In the genomic region with DNA sequence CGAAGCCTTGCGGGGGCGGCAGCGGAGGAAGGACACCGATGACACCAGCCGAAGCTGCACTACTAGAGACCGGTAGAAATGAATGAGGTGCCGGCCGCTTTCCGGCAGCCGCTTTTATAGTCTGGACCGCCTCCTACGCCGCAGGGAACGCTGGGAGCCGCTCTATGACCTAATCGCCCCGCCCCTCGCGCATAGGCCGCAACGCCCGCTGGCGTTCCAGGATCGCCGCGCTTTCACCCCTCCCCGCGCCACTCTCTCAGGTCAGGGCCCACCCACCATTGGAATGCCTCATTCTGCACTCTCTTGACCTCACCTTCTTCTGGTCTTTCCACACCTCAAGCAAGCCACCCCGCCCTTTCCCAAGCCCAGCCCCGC, we compare ENCODE assay signal across 8 cellular contexts. TPM values are rescaled to one million over a fixed set of nuclear protein-coding genes. Genes with fewer than 3 reads are reported as not detected.
DNase-seq lines count a peak whose midpoint lies in the region; ATAC-seq and TF ChIP-seq lines count a peak whose summit lies in the region.

Gene DDX5, minus strand, starts transcription at position 89 of the 375 bp plus-strand sequence. CDS start 170 bp downstream, outside the sequence.

- H3K4me3 ChIP-seq in GM12875 (ENCODE audit: low read depth, low read length) (peak within 1 kb of the TSS; percentile 80), heart right ventricle (peak within 1 kb of the TSS; percentile 72 to 99 (median 91))

- intact Hi-C loops in heart right ventricle (cut with DNase I) (loop anchor here in 4 of 10 donors (1.0 to 10.0 kb wide), 3 partner anchors 9 to 681 kb away; partner anchors contain the start of genes FTSJ3 (in 1 of the 4), POLG2 (in 1 of the 4) and PSMC5 (in 1 of the 4)), posterior cingulate gyrus (cut with DNase I) (loop anchor here (5.0 kb wide), 1 partner anchor 156 kb away; the partner anchor contains the start of gene SMURF2)

- 0 to 1% (median 0%) methylated on average over 31 of the region's 31 CpGs for WGBS in adipose tissue, 3 donors
- WGBS in heart right ventricle, 2 donors: 0 to 1% methylated on average over 31 of the region's 31 CpGs

- H3K4me3 Mint-ChIP-seq in type B pancreatic cell: peak within 1 kb of the TSS; percentile 98

- peak within 1 kb of the TSS; percentile 100 for H3K27ac Mint-ChIP-seq in type B pancreatic cell

- H3K36me3 ChIP-seq in heart right ventricle: peaks cover 0 to 65% (median 45%) of the 10 kb centered on the region in 9 donors

- H3K27me3 ChIP-seq in heart right ventricle: no peaks in the 10 kb centered on the region

- H3K4me1 ChIP-seq in heart right ventricle: peaks cover 8 to 67% (median 58%) of the 10 kb centered on the region in 9 donors

- no peak for TF ChIP-seq CTCF in GM12875 (IDR thresholded peaks at IDR 0.05; ENCODE audit: borderline replicate concordance, insufficient read depth, low read depth, low read length)
- TF ChIP-seq CTCF in heart right ventricle (IDR thresholded peaks at IDR 0.05): no peak
- TF ChIP-seq CTCF in type B pancreatic cell (conservative IDR thresholded peaks at IDR 0.05): no peak

- peak; percentile 93 for DNase-seq in NCI-H146 treated with DMSO at 0.1 percent for 48 hours (lab: John Stamatoyannopoulos, UW; ENCODE audit: unreplicated experiment)
- DNase-seq in T-helper 1 cell: peak in 4 of 5 donors; percentile 92 to 97 (median 96)
- DNase-seq in heart right ventricle: peak; percentile 97 to 98
- DNase-seq in posterior cingulate gyrus: peak; percentile 94 to 99 (median 95)
- DNase-seq in type B pancreatic cell (ENCODE audit: extremely low spot score, unreplicated experiment): peak; percentile 98

- no peaks in the 10 kb centered on the region for H3K9me3 ChIP-seq in heart right ventricle

- H3K9me3 Mint-ChIP-seq in type B pancreatic cell: no peaks in the 10 kb centered on the region

- peaks cover 30% of the 10 kb centered on the region for H3K4me1 Mint-ChIP-seq in type B pancreatic cell (ENCODE audit: unreplicated experiment)

- peak within 1 kb of the TSS; percentile 100 for H3K27ac ChIP-seq in adipose tissue (ENCODE audit: low read depth, low read length)
- peak within 1 kb of the TSS; percentile 86 to 100 (median 99) for H3K27ac ChIP-seq in heart right ventricle

- H3K36me3 Mint-ChIP-seq in type B pancreatic cell: peaks cover 63% of the 10 kb centered on the region

- ATAC-seq in HG02798 (IDR thresholded peaks at IDR 0.05; ENCODE audit: poor library complexity, unreplicated experiment) (peak; percentile 66), heart right ventricle (peak; percentile 82 to 92 (median 88))

- peaks cover 12% of the 10 kb centered on the region for H3K27me3 Mint-ChIP-seq in type B pancreatic cell

RNA-seq across cellular contexts. Expression of gene DDX5, which starts in this region (rescaled TPM):
- 100 to 1,000 TPM; 162 to 684 (median 514) TPM for polyA plus RNA-seq in adipose tissue
- total RNA-seq in heart right ventricle: 100 to 1,000 TPM; 301 to 474 (median 349) TPM
- polyA plus RNA-seq in heart right ventricle: 100 to 1,000 TPM; 215 to 456 TPM
- 729 and 758 TPM in 2 replicates for total RNA-seq in type B pancreatic cell (ENCODE audit: low replicate concordance)

Comparison
In these comparisons a context has a peak if more than half of its experiments do, and no peak if none do; other contexts are left out.
1. Peak in every context shown above with its lines: DNase-seq, ATAC-seq, H3K4me3 ChIP-seq and H3K27ac ChIP-seq.